ENCODE assay signal across 1 cellular context in the genomic region with DNA sequence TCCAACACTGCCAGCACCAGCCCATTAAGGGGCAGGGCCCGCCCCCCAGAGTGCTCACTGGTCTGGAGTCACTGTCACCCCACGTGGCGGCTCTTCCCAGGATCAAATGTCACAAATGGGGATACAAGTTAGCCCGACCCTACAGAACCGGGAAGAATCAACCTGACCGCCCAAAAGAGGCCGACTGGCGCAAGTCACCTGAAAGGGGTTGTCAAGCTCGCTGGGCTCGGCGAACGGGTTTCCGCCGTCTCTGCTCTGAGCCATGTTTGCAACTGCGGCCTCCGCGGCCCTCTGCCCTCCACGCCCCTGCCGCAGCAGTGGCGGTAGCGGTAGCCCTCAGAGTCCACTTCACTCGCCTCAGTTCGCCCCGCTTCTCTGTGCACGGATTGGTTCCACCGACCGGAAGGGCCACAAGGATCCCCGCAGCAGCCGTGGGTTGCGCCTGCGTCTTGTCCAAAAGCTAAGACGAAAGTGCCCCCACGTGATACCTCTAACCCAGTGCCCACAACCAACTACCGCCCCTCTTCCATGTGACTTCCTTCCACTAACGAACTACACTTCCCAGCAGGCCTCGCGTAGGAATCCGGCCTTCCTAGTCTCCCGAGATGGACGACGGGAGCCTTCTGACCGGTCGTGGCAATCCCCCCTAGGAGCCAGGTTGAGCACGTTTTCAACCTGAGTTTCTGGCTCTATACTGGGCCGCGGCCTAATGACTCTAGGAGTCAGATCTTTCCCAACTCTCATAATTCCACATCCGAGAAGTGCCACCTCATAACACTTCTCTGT.
TF ChIP-seq lines count a peak whose summit lies in the region.

A gene (minus strand): TSS at position 473 of the 786 bp plus-strand sequence. CDS start 209 bp downstream, at position 264.

TF ChIP-seq in neural cell, 6 proteins besides CTCF, POLR2A, EP300 and RAD21 (continued from another document):
- TF ChIP-seq, protein P1, sequence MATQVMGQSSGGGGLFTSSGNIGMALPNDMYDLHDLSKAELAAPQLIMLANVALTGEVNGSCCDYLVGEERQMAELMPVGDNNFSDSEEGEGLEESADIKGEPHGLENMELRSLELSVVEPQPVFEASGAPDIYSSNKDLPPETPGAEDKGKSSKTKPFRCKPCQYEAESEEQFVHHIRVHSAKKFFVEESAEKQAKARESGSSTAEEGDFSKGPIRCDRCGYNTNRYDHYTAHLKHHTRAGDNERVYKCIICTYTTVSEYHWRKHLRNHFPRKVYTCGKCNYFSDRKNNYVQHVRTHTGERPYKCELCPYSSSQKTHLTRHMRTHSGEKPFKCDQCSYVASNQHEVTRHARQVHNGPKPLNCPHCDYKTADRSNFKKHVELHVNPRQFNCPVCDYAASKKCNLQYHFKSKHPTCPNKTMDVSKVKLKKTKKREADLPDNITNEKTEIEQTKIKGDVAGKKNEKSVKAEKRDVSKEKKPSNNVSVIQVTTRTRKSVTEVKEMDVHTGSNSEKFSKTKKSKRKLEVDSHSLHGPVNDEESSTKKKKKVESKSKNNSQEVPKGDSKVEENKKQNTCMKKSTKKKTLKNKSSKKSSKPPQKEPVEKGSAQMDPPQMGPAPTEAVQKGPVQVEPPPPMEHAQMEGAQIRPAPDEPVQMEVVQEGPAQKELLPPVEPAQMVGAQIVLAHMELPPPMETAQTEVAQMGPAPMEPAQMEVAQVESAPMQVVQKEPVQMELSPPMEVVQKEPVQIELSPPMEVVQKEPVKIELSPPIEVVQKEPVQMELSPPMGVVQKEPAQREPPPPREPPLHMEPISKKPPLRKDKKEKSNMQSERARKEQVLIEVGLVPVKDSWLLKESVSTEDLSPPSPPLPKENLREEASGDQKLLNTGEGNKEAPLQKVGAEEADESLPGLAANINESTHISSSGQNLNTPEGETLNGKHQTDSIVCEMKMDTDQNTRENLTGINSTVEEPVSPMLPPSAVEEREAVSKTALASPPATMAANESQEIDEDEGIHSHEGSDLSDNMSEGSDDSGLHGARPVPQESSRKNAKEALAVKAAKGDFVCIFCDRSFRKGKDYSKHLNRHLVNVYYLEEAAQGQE (IDR thresholded peaks at IDR 0.05; ENCODE audit: borderline replicate concordance) = peak; percentile 12
- TF ChIP-seq SMC3 (conservative IDR thresholded peaks at IDR 0.05; ENCODE audit: poor library complexity) (peak; percentile 35), MXI1 (conservative IDR thresholded peaks at IDR 0.05; ENCODE audit: poor library complexity, severe bottlenecking) (peak; percentile 85)
TF ChIP-seq in neural cell: peak in this region for 3.
